ENCODE assay signal across 8 cellular contexts in the genomic region with DNA sequence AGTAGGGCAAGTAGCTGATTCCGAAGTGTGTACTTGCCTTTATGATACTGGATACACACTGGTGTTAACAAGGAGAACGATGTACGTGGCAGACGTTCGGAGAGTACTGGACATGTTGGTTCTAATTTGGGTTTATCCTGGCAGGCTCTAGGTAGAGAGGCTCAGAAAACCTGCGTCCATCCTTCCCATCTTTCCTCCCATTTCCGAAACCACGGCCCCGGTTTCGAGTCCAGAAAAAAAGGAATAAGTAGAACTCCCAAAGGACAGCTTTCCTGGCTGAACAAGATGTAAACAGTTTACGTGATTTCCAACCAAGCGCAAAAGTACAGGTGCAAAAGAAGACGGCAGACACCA. TPM values are rescaled to one million over a fixed set of nuclear protein-coding genes. Genes with fewer than 3 reads are reported as not detected.
DNase-seq lines count a peak whose midpoint lies in the region; ATAC-seq and TF ChIP-seq lines count a peak whose summit lies in the region.

No MANE protein-coding gene starts in this region.

- peak; percentile 26 for ATAC-seq in HG02970 (IDR thresholded peaks at IDR 0.05; ENCODE audit: low FRiP score, unreplicated experiment)
- ATAC-seq in left cardiac atrium, result peak; percentile 17 to 42

- no peak for TF ChIP-seq CTCF in WERI-Rb-1 (IDR thresholded peaks at IDR 0.05; ENCODE audit: low read depth, low read length)

- H3K27me3 ChIP-seq in WERI-Rb-1 (ENCODE audit: insufficient read depth, low read depth, severe bottlenecking) (no peaks in the 10 kb centered on the region), skeletal muscle tissue (ENCODE audit: control insufficient read depth in 3 of 3, insufficient read depth in 3 of 3, low read length in 3 of 3) (no peaks in the 10 kb centered on the region)

- H3K4me1 ChIP-seq in skeletal muscle tissue (ENCODE audit: control insufficient read depth in 3 of 3, insufficient read depth in 3 of 3, low read length in 3 of 3), result peaks cover 12 to 25% (median 18%) of the 10 kb centered on the region in 3 donors

- H3K36me3 ChIP-seq in WERI-Rb-1, result peaks cover 5% of the 10 kb centered on the region
- H3K36me3 ChIP-seq in skeletal muscle tissue (ENCODE audit: control insufficient read depth in 3 of 3, insufficient read depth in 3 of 3, low read length in 3 of 3), result no peaks in the 10 kb centered on the region

- peak overlapping the region; percentile 88 for H3K27ac ChIP-seq in WERI-Rb-1
- peak overlapping the region; percentile 86 for H3K27ac ChIP-seq in skeletal muscle tissue (ENCODE audit: low read depth, low read length)

- H3K9me3 ChIP-seq in WERI-Rb-1 (ENCODE audit: severe bottlenecking) (no peaks in the 10 kb centered on the region), skeletal muscle tissue (ENCODE audit: control insufficient read depth in 3 of 3, low read length in 3 of 3) (no peaks in the 10 kb centered on the region)

- DNase-seq in NCI-H1092 treated with DMSO at 0.1 percent for 48 hours (lab: John Stamatoyannopoulos, UW) (peak; percentile 39), NCI-H1092 (lab: John Stamatoyannopoulos, UW) (no peak), WERI-Rb-1 (no peak), left cardiac atrium (no peak), NCI-H82 treated with DMSO at 0.1 percent for 48 hours (lab: John Stamatoyannopoulos, UW; ENCODE audit: unreplicated experiment) (no peak), GM19240 (ENCODE audit: insufficient read length, low spot score) (no peak)

- peak overlapping the region; percentile 90 to 96 (median 93) for H3K9ac ChIP-seq in skeletal muscle tissue (ENCODE audit: low read depth in 1 of 3, low read length in 3 of 3)

- intact Hi-C loops in left cardiac atrium (cut with DNase I), result no loop called here

- H3K4me3 ChIP-seq in WERI-Rb-1 (ENCODE audit: low read depth, low read length), result peak overlapping the region; percentile 95
- H3K4me3 ChIP-seq in skeletal muscle tissue (ENCODE audit: low read length in 3 of 3), result peak overlapping the region; percentile 73 to 98 (median 91)

RNA-seq across cellular contexts. Expression of a gene that starts 0.3 kb away (rescaled TPM):
- total RNA-seq in left cardiac atrium, result 10 to 100 TPM; 50.7 to 57.1 TPM
- total RNA-seq in skeletal muscle tissue, result 27.1 TPM

RNA-seq across cellular contexts. Expression of a gene that starts 8.4 kb away (rescaled TPM):
- total RNA-seq in left cardiac atrium (under 1 TPM; 0.15 to 0.37 TPM), skeletal muscle tissue (under 0.01 TPM)

RNA-seq across cellular contexts. Expression of a gene that starts 54.8 kb away (rescaled TPM):
- total RNA-seq in left cardiac atrium (10 to 100 TPM; 27.2 to 34.7 TPM), skeletal muscle tissue (16.2 TPM)
